8 cellular contexts compared by ENCODE assay signal in the genomic region with DNA sequence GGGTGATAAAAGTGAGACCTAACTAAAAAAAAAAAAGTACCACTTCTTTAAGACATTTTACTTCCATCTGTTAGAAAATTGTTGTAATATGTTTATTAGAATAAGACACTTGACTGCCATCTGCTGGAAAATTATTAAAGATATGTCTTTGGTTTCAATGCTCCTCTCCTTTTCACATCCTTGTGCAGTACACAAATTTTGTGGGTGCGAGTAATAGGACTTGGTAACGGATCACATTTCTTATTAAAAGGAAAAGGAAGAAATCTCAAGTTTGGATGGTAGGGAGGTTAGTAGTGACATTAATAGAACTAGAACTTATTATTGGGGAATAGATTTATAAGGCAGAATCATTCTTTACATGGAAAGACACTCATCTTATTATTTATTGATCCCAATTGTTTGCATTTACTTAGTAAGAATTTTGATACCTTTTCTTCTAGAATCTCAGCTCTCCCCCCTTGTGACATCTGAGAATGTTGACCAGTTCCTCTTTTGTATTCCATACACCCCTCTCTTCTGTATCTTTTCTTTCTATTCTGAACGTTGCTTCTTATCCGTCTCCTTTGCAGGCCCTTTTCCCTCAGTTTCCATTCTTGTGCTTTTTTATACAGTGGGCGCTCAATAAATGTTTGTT. TPM values are rescaled to one million over a fixed set of nuclear protein-coding genes. Genes with fewer than 3 reads are reported as not detected.
A peak's percentile ranks its signal among the peaks of the same experiment; 100 is the strongest.
DNase-seq lines count a peak whose midpoint lies in the region; ATAC-seq and TF ChIP-seq lines count a peak whose summit lies in the region.

No MANE protein-coding gene starts in this region.

- no peaks in the 10 kb centered on the region for H3K9me3 ChIP-seq in heart left ventricle

- no peak for DNase-seq in AG09309 (ENCODE audit: low read depth)
- DNase-seq in GM13976 (ENCODE audit: low spot score), result no peak
- DNase-seq in NCI-H1436 treated with DMSO at 0.1 percent for 48 hours (lab: John Stamatoyannopoulos, UW), result peak; percentile 42
- DNase-seq in heart left ventricle, result no peak
- DNase-seq in stimulated activated effector memory CD8-positive, alpha-beta T cell treated with anti-CD3 and anti-CD28 coated beads, Interleukin-12 subunit alpha, Interleukin-12 subunit beta, amount 100 ng/mL, for 72 hours (ENCODE audit: low spot score in 2 of 2), result no peak
- no peak for DNase-seq in mesenteric fat pad (ENCODE audit: low spot score)

- TF ChIP-seq POLR2A in heart left ventricle (IDR thresholded peaks at IDR 0.05), result no peak

- no peaks in the 10 kb centered on the region for H3K36me3 Mint-ChIP-seq in activated T-helper 17 cell treated with anti-CD3 and anti-CD28 coated beads, Interleukin-2, amount 50 U/mL, for 72 hours (ENCODE audit: low read depth)
- no peaks in the 10 kb centered on the region for H3K36me3 Mint-ChIP-seq in stimulated activated effector memory CD8-positive, alpha-beta T cell treated with anti-CD3 and anti-CD28 coated beads, Interleukin-12 subunit alpha, Interleukin-12 subunit beta, amount 100 ng/mL, for 72 hours

- H3K4me1 Mint-ChIP-seq in activated T-helper 17 cell treated with anti-CD3 and anti-CD28 coated beads, Interleukin-2, amount 50 U/mL, for 72 hours, result peaks cover 29% of the 10 kb centered on the region
- peaks cover 27% of the 10 kb centered on the region for H3K4me1 Mint-ChIP-seq in stimulated activated effector memory CD8-positive, alpha-beta T cell treated with anti-CD3 and anti-CD28 coated beads, Interleukin-12 subunit alpha, Interleukin-12 subunit beta, amount 100 ng/mL, for 72 hours

- no peaks in the 10 kb centered on the region for H3K27me3 Mint-ChIP-seq in activated T-helper 17 cell treated with anti-CD3 and anti-CD28 coated beads, Interleukin-2, amount 50 U/mL, for 72 hours

- H3K4me3 ChIP-seq in AG09309 (ENCODE audit: control insufficient read depth, low read depth, low read length) (no peak overlapping the region), heart left ventricle (peak overlapping the region in 10 of 12 donors; percentile 39 to 61 (median 52))

- H3K4me1 ChIP-seq in heart left ventricle, result peaks cover 0 to 17% (median 8%) of the 10 kb centered on the region in 12 donors

- in situ Hi-C loops in GM13976 (cut with MboI; ENCODE audit: low sequenced_read_pairs, unreplicated experiment), result no loop called here

- H3K4me3 Mint-ChIP-seq in activated T-helper 17 cell treated with anti-CD3 and anti-CD28 coated beads, Interleukin-2, amount 50 U/mL, for 72 hours, result peak overlapping the region; percentile 80
- peak overlapping the region; percentile 67 for H3K4me3 Mint-ChIP-seq in stimulated activated effector memory CD8-positive, alpha-beta T cell treated with anti-CD3 and anti-CD28 coated beads, Interleukin-12 subunit alpha, Interleukin-12 subunit beta, amount 100 ng/mL, for 72 hours

- H3K27ac Mint-ChIP-seq in activated T-helper 17 cell treated with anti-CD3 and anti-CD28 coated beads, Interleukin-2, amount 50 U/mL, for 72 hours, result peak overlapping the region; percentile 34
- no peak overlapping the region for H3K27ac Mint-ChIP-seq in stimulated activated effector memory CD8-positive, alpha-beta T cell treated with anti-CD3 and anti-CD28 coated beads, Interleukin-12 subunit alpha, Interleukin-12 subunit beta, amount 100 ng/mL, for 72 hours

- 34 to 46% (median 36%) methylated on average over 5 of the region's 5 CpGs for WGBS in heart left ventricle, 4 donors

- intact Hi-C loops in heart left ventricle (cut with DNase I), result loop anchor here (1.0 to 10.0 kb wide), 9 partner anchors 79 to 456 kb away; a partner anchor contains a TSS

- no peaks in the 10 kb centered on the region for H3K27me3 ChIP-seq in heart left ventricle

- ATAC-seq in activated T-helper 17 cell treated with anti-CD3 and anti-CD28 coated beads, Interleukin-2, amount 50 U/mL, for 72 hours (replicated peaks), result no peak
- ATAC-seq in heart left ventricle (peak; percentile 33 to 66 (median 52)), HG03196 (IDR thresholded peaks at IDR 0.05; ENCODE audit: unreplicated experiment) (no peak)
- no peak for ATAC-seq in stimulated activated effector memory CD8-positive, alpha-beta T cell treated with anti-CD3 and anti-CD28 coated beads, Interleukin-12 subunit alpha, Interleukin-12 subunit beta, amount 100 ng/mL, for 72 hours

- no peaks in the 10 kb centered on the region for H3K9me3 Mint-ChIP-seq in activated T-helper 17 cell treated with anti-CD3 and anti-CD28 coated beads, Interleukin-2, amount 50 U/mL, for 72 hours
- no peaks in the 10 kb centered on the region for H3K9me3 Mint-ChIP-seq in stimulated activated effector memory CD8-positive, alpha-beta T cell treated with anti-CD3 and anti-CD28 coated beads, Interleukin-12 subunit alpha, Interleukin-12 subunit beta, amount 100 ng/mL, for 72 hours

- TF ChIP-seq CTCF in AG09309 (IDR thresholded peaks at IDR 0.05; ENCODE audit: control insufficient read depth, insufficient read depth, low read depth, low read length, missing control alignments) (peak; percentile 39), GM13976 (IDR thresholded peaks at IDR 0.05; ENCODE audit: borderline replicate concordance, control extremely low read depth, extremely low read depth, insufficient read depth, missing control alignments) (peak; percentile 30), heart left ventricle (IDR thresholded peaks at IDR 0.05) (peak; percentile 36 to 67 (median 54))

- H3K36me3 ChIP-seq in heart left ventricle, result no peaks in the 10 kb centered on the region

- peak overlapping the region in 11 of 12 donors; percentile 9 to 80 (median 68) for H3K27ac ChIP-seq in heart left ventricle

RNA-seq across cellular contexts. Expression of a gene that starts 43.0 kb away (rescaled TPM):
- total RNA-seq in activated T-helper 17 cell treated with anti-CD3 and anti-CD28 coated beads, Interleukin-2, amount 50 U/mL, for 72 hours, result 100 to 1,000 TPM; 102 to 136 TPM
- total RNA-seq in heart left ventricle (10 to 100 TPM; 19.4 to 30.9 (median 27.0) TPM), mesenteric fat pad (16.3 TPM)
- 10 to 100 TPM; 21.1 to 21.4 TPM for polyA plus RNA-seq in heart left ventricle

Comparison
In these comparisons a context has a peak if more than half of its experiments do, and no peak if none do; other contexts are left out.
1. ATAC-seq: peak in heart left ventricle (4 of 4); none in activated T-helper 17 cell treated with anti-CD3 and anti-CD28 coated beads, Interleukin-2, amount 50 U/mL, for 72 hours (single experiment), stimulated activated effector memory CD8-positive, alpha-beta T cell treated with anti-CD3 and anti-CD28 coated beads, Interleukin-12 subunit alpha, Interleukin-12 subunit beta, amount 100 ng/mL, for 72 hours (single experiment) and HG03196 (single experiment).
2. Peak in every context shown above with its lines, with median percentiles within 50 percentile points of each other: CTCF ChIP-seq.